Comparison of ENCODE assay signal across 2 cellular contexts in genomic region chr11:100687032-100687629, GRCh38.
A peak's percentile ranks its signal among the peaks of the same experiment; 100 is the strongest.
TF ChIP-seq lines count a peak whose summit lies in the region.

Gene ARHGAP42, plus strand, starts transcription at chr11:100687288. Its CDS starts 391 bp downstream, at chr11:100687679.

TF ChIP-seq in IMR-90, 13 proteins besides CTCF, POLR2A, EP300 and RAD21:
- TF ChIP-seq USF2 (IDR thresholded peaks at IDR 0.05; ENCODE audit: low read depth, low read length) = no peak

TF ChIP-seq in WTC11, 78 proteins besides CTCF, POLR2A, EP300 and RAD21 (continued from another document):
- TF ChIP-seq SP1 (CRISPR knock-in tag; conservative IDR thresholded peaks at IDR 0.05) = peak; percentile 13; the same call in 1 of the 2 replicates
- no peak for TF ChIP-seq AR (CRISPR knock-in tag; IDR thresholded peaks at IDR 0.05)
- TF ChIP-seq ETV6 (CRISPR knock-in tag; IDR thresholded peaks at IDR 0.05) = 0 out of 2 replicates have a peak, but pooled peaks have one; percentile 19
- 0 out of 2 replicates have a peak, but pooled peaks have one; percentile 46 for TF ChIP-seq CREM (CRISPR knock-in tag; IDR thresholded peaks at IDR 0.05)
- TF ChIP-seq E2F4 (CRISPR knock-in tag; IDR thresholded peaks at IDR 0.05; ENCODE audit: borderline replicate concordance, low read depth) = no peak
- 0 out of 2 replicates have a peak, but pooled peaks have one; percentile 39 for TF ChIP-seq HMGXB4 (CRISPR knock-in tag; IDR thresholded peaks at IDR 0.05)
- peak; percentile 44; the same call in 1 of the 2 replicates for TF ChIP-seq FOXK1 (CRISPR knock-in tag; IDR thresholded peaks at IDR 0.05)
- TF ChIP-seq ZBTB43 (CRISPR knock-in tag; IDR thresholded peaks at IDR 0.05) = peak; percentile 49; the same call in 1 of the 2 replicates
- no peak for TF ChIP-seq ZNF138 (CRISPR knock-in tag; conservative IDR thresholded peaks at IDR 0.05)
- no peak for TF ChIP-seq PRRX2 (CRISPR knock-in tag; IDR thresholded peaks at IDR 0.05)
